Comparison of ENCODE assay signal across 21 cellular contexts in the genomic region with DNA sequence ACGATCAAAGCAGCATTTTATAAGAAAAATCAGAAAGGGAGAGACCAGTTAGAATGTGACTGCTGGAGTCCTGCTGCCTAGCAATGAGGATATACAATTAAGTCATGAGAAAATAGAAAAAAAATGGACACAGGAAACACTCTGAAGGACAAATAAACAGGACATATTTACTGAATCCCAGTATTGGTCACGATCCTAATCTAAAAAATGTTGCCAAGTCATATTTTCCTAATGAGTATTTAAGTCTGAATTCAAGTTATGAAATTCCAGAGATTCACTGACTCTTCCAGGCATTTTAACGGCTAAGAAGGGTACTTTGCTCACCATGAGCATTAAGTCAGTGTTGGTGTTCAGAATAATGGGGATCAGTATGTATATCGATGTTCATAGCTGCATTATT.
DNase-seq lines count a peak whose midpoint lies in the region; ATAC-seq, FAIRE-seq and TF ChIP-seq lines count a peak whose summit lies in the region.
"Had no signal": no experiment of that assay in that cellular context is flagged by ENCODE, and none has a peak within 500 bp of the region (broad histone marks: within the 10 kb centered on the region; RNA-seq: fewer than 3 reads in every experiment).

No MANE protein-coding gene starts in this region.

- H3K27me3 Mint-ChIP-seq in stimulated activated naive CD8-positive, alpha-beta T cell treated with anti-CD3 and anti-CD28 coated beads, Interleukin-15, amount 100 ng/mL, for 72 hours = no peaks in the 10 kb centered on the region
- H3K27me3 Mint-ChIP-seq: activated naive CD4-positive, alpha-beta T cell treated with anti-CD3 and anti-CD28 coated beads, Interleukin-2, amount 10 ng/mL, durations not matched to agents 7 days and 5 days had no signal

- ATAC-seq in HepG2 (no peak), GM18505 (IDR thresholded peaks at IDR 0.05; ENCODE audit: unreplicated experiment) (no peak), body of pancreas (no peak)
- no peak for ATAC-seq in stimulated activated naive CD8-positive, alpha-beta T cell treated with anti-CD3 and anti-CD28 coated beads, Interleukin-15, amount 100 ng/mL, for 72 hours
- ATAC-seq: left cardiac atrium, pancreas had no signal

- no peaks in the 10 kb centered on the region for H3K9me3 Mint-ChIP-seq in stimulated activated naive CD8-positive, alpha-beta T cell treated with anti-CD3 and anti-CD28 coated beads, Interleukin-15, amount 100 ng/mL, for 72 hours
- H3K9me3 Mint-ChIP-seq: activated naive CD4-positive, alpha-beta T cell treated with anti-CD3 and anti-CD28 coated beads, Interleukin-2, amount 10 ng/mL, durations not matched to agents 7 days and 5 days had no signal

- in situ Hi-C loops in HepG2 (cut with HindIII; ENCODE audit: extremely low pct_ligation_motif_present, low pct_unique_long_range_greater_than_20kb) = no loop called here

- H3K9me3 ChIP-seq in liver (ENCODE audit: control insufficient read depth in 4 of 4, low read length in 3 of 4) = no peaks in the 10 kb centered on the region
- H3K9me3 ChIP-seq in HepG2 (ENCODE audit: low read length) = no peaks in the 10 kb centered on the region
- H3K9me3 ChIP-seq in adipocyte (ENCODE audit: control insufficient read depth, low read length) = no peaks in the 10 kb centered on the region
- no peaks in the 10 kb centered on the region for H3K9me3 ChIP-seq in body of pancreas
- H3K9me3 ChIP-seq: pancreas, thyroid gland had no signal

- no peaks in the 10 kb centered on the region for H4K20me1 ChIP-seq in HepG2 (ENCODE audit: insufficient read depth, low read length)

- no peak overlapping the region for H2AFZ ChIP-seq in HepG2 (ENCODE audit: low read length)

- no peak overlapping the region for H3K4me2 ChIP-seq in HepG2 (ENCODE audit: low read depth, low read length)

- BruUV-seq in HepG2 (replicated peaks; lab: Mats Ljungman, UMichigan) = no TSS peak

- no peaks in the 10 kb centered on the region for H3K79me2 ChIP-seq in HepG2 (ENCODE audit: insufficient read depth, low read length)

- TF ChIP-seq RAD21 in liver (IDR thresholded peaks at IDR 0.05) (no peak), HepG2 (CRISPR knock-in tag; IDR thresholded peaks at IDR 0.05) (no peak)

- H3K27me3 ChIP-seq in liver (ENCODE audit: control insufficient read depth in 4 of 4, insufficient read depth in 4 of 4, low read length in 3 of 4) (no peaks in the 10 kb centered on the region), HepG2 (ENCODE audit: control insufficient read depth in 1 of 2, insufficient read depth in 2 of 2, low read length in 2 of 2) (no peaks in the 10 kb centered on the region), adipocyte (replicated peaks; ENCODE audit: control insufficient read depth, insufficient read depth, low read length) (no peaks in the 10 kb centered on the region), body of pancreas (no peaks in the 10 kb centered on the region)
- H3K27me3 ChIP-seq: pancreas, thyroid gland had no signal

- DNase-seq in HepG2 (ENCODE audit: low spot score) = no peak
- peak; percentile 85 for DNase-seq in adipocyte (ENCODE audit: low read depth)
- DNase-seq in fibroblast of villous mesenchyme (ENCODE audit: low read depth) = peak; percentile 92
- DNase-seq in NCI-H2029 treated with DMSO at 0.1 percent for 48 hours (lab: John Stamatoyannopoulos, UW) = no peak
- no peak for DNase-seq in body of pancreas
- DNase-seq in stimulated activated naive CD8-positive, alpha-beta T cell treated with anti-CD3 and anti-CD28 coated beads, Interleukin-15, amount 100 ng/mL, for 72 hours = no peak
- DNase-seq: activated CD4-positive, CD25-positive, alpha-beta regulatory T cell treated with anti-CD3 and anti-CD28 coated beads, Interleukin-2, amount 50 U/mL, for 72 hours; activated CD8-positive, alpha-beta memory T cell treated with anti-CD3 and anti-CD28 coated beads, Interleukin-2, amount 50 U/mL, for 48 hours; activated naive CD4-positive, alpha-beta T cell treated with anti-CD3 and anti-CD28 coated beads, Interleukin-2, amount 10 ng/mL, durations not matched to agents 7 days and 5 days; COR-L47; left cardiac atrium; NCI-H1105 treated with DMSO at 0.1 percent for 48 hours; pancreas; RPMI8226; thyroid gland had no signal

- TF ChIP-seq EP300 in HepG2 (IDR thresholded peaks at IDR 0.05; ENCODE audit: low read depth in 2 of 2, low read length in 2 of 2) (no peak), HepG2 (CRISPR knock-in tag; IDR thresholded peaks at IDR 0.05; ENCODE audit: borderline replicate concordance) (no peak)

- H3K36me3 ChIP-seq in liver (ENCODE audit: control insufficient read depth in 4 of 4, insufficient read depth in 3 of 4, low read depth in 1 of 4, low read length in 3 of 4) (no peaks in the 10 kb centered on the region), HepG2 (replicated peaks in 1 of 2; ENCODE audit: control insufficient read depth in 1 of 2, insufficient read depth in 2 of 2, low read length in 2 of 2) (no peaks in the 10 kb centered on the region), adipocyte (ENCODE audit: control insufficient read depth, insufficient read depth, low read length, severe bottlenecking) (no peaks in the 10 kb centered on the region), body of pancreas (replicated peaks in 1 of 2; ENCODE audit: insufficient read depth in 1 of 2, low read depth in 2 of 2) (no peaks in the 10 kb centered on the region)
- H3K36me3 ChIP-seq: pancreas, thyroid gland had no signal

- H3K4me3 ChIP-seq in liver (ENCODE audit: low read depth in 1 of 3, low read length in 3 of 3) = no peak overlapping the region
- H3K4me3 ChIP-seq in HepG2 (replicated peaks in 1 of 3; ENCODE audit: insufficient read depth in 1 of 3, low read depth in 2 of 3, low read length in 3 of 3) = no peak overlapping the region
- H3K4me3 ChIP-seq in adipocyte (ENCODE audit: low read length) = peak overlapping the region; percentile 18
- no peak overlapping the region for H3K4me3 ChIP-seq in fibroblast of villous mesenchyme (ENCODE audit: low read depth, low read length)
- H3K4me3 ChIP-seq in body of pancreas = no peak overlapping the region
- H3K4me3 ChIP-seq: pancreas, skin epidermis, thyroid gland had no signal

- no peaks in the 10 kb centered on the region for H3K4me1 ChIP-seq in liver (ENCODE audit: control insufficient read depth in 4 of 4, insufficient read depth in 4 of 4, low read length in 3 of 4)
- no peaks in the 10 kb centered on the region for H3K4me1 ChIP-seq in HepG2 (ENCODE audit: insufficient read depth, low read length)
- H3K4me1 ChIP-seq in adipocyte (ENCODE audit: control insufficient read depth, insufficient read depth, low read length) = peaks cover 16% of the 10 kb centered on the region
- no peaks in the 10 kb centered on the region for H3K4me1 ChIP-seq in body of pancreas
- H3K4me1 ChIP-seq: pancreas, thyroid gland had no signal

- CTCF ChIA-PET in HepG2 (lab: Yijun Ruan, JAX; ENCODE audit: low intra/inter-chr PET ratio, low total read pairs) = no interaction called here

- TF ChIP-seq CTCF in liver (IDR thresholded peaks at IDR 0.05; ENCODE audit: low read depth, low read length, missing input control) (no peak), HepG2 (CRISPR knock-in tag; IDR thresholded peaks at IDR 0.05) (no peak), fibroblast of villous mesenchyme (IDR thresholded peaks at IDR 0.05; ENCODE audit: insufficient read depth, low read depth, low read length) (no peak), body of pancreas (IDR thresholded peaks at IDR 0.05) (no peak)

- H3K27ac ChIP-seq in liver (ENCODE audit: low read depth in 1 of 2, low read length in 2 of 2) = no peak overlapping the region
- no peak overlapping the region for H3K27ac ChIP-seq in HepG2 (ENCODE audit: extremely low read length, insufficient read depth, low read length)
- H3K27ac ChIP-seq in body of pancreas = no peak overlapping the region
- H3K27ac ChIP-seq: epithelial cell of prostate, pancreas, thyroid gland had no signal

- H3K9ac ChIP-seq in liver (ENCODE audit: low read depth in 1 of 2, low read length in 2 of 2) (no peak overlapping the region), HepG2 (ENCODE audit: insufficient read depth, low read depth, low read length) (no peak overlapping the region), adipocyte (ENCODE audit: low read length) (peak overlapping the region; percentile 24)

- H3K4me3 Mint-ChIP-seq in stimulated activated naive CD8-positive, alpha-beta T cell treated with anti-CD3 and anti-CD28 coated beads, Interleukin-15, amount 100 ng/mL, for 72 hours = no peak overlapping the region
- H3K4me3 Mint-ChIP-seq: activated naive CD4-positive, alpha-beta T cell treated with anti-CD3 and anti-CD28 coated beads, Interleukin-2, amount 10 ng/mL, durations not matched to agents 7 days and 5 days had no signal

- no peak for FAIRE-seq in HepG2 (lab: Jason Lieb, UNC)
- FAIRE-seq: A204.1, G401.6, pancreas had no signal

- POLR2A ChIA-PET in HepG2 (lab: Yijun Ruan, JAX) = no interaction called here

- no peak overlapping the region for H3K27ac Mint-ChIP-seq in stimulated activated naive CD8-positive, alpha-beta T cell treated with anti-CD3 and anti-CD28 coated beads, Interleukin-15, amount 100 ng/mL, for 72 hours
- H3K27ac Mint-ChIP-seq: activated naive CD4-positive, alpha-beta T cell treated with anti-CD3 and anti-CD28 coated beads, Interleukin-2, amount 10 ng/mL, durations not matched to agents 7 days and 5 days had no signal

- TF ChIP-seq POLR2A in HepG2 (IDR thresholded peaks at IDR 0.05; ENCODE audit: insufficient read depth in 1 of 2, low read depth in 2 of 2, low read length in 2 of 2) (no peak), GM18505 (IDR thresholded peaks at IDR 0.05; ENCODE audit: borderline replicate concordance, extremely low read depth, insufficient read depth, insufficient read length) (no peak), body of pancreas (IDR thresholded peaks at IDR 0.05) (no peak)

- no peaks in the 10 kb centered on the region for H3K4me1 Mint-ChIP-seq in stimulated activated naive CD8-positive, alpha-beta T cell treated with anti-CD3 and anti-CD28 coated beads, Interleukin-15, amount 100 ng/mL, for 72 hours
- H3K4me1 Mint-ChIP-seq: activated naive CD4-positive, alpha-beta T cell treated with anti-CD3 and anti-CD28 coated beads, Interleukin-2, amount 10 ng/mL, durations not matched to agents 7 days and 5 days had no signal

- intact Hi-C loops in HepG2 (cut with micrococcal nuclease; ENCODE audit: unreplicated experiment) (no loop called here), body of pancreas (cut with DNase I) (no loop called here)

- WGBS in liver = 68% methylated on average over 4 of the region's 4 CpGs
- 0% methylated on average over 4 of the region's 4 CpGs for WGBS in HepG2 (ENCODE audit: low lambda C conversion rate)
- WGBS in body of pancreas, 2 donors = 63 to 64% methylated on average over 4 of the region's 4 CpGs

TF ChIP-seq in liver, 16 proteins besides CTCF, POLR2A, EP300 and RAD21:
- TF ChIP-seq FOXA1 (IDR thresholded peaks at IDR 0.05) (no peak), JUND (IDR thresholded peaks at IDR 0.05) (peak; percentile 22 to 71)
TF ChIP-seq in liver: peak in this region for 1.

TF ChIP-seq in HepG2, 621 proteins besides CTCF, POLR2A, EP300 and RAD21 (continues in another document):
- TF ChIP-seq SMAD3 (CRISPR knock-in tag; IDR thresholded peaks at IDR 0.05) (no peak), RNF2 (conservative IDR thresholded peaks at IDR 0.05; ENCODE audit: low read depth) (no peak)

Comparison
In these comparisons a context has a peak if more than half of its experiments do, and no peak if none do; other contexts are left out.
1. DNase-seq: peak in adipocyte (single experiment) and fibroblast of villous mesenchyme (single experiment); none in HepG2 (single experiment), NCI-H2029 treated with DMSO at 0.1 percent for 48 hours (single experiment), body of pancreas (0 of 4) and stimulated activated naive CD8-positive, alpha-beta T cell treated with anti-CD3 and anti-CD28 coated beads, Interleukin-15, amount 100 ng/mL, for 72 hours (0 of 2).